14 cellular contexts compared by ENCODE assay signal in the genomic region with DNA sequence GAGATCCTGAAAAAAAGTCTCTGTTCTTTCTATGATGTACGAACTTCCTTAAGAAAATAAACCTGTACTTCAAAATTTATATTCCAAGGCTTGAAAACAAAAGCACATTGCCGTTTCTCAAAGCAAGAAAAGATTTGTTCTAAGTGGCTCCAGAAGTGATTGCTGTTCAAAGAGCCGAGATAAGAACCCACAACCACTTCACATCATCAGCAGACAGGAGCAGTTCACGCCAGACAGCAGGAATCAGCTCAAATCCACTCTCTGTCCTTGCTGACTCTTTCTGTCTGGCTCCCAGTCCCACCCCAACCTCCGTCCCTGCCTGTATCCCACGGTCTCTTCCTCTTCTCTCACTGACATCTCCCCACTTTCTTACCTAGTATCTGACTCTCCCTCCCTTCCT.
DNase-seq lines count a peak whose midpoint lies in the region; ATAC-seq and TF ChIP-seq lines count a peak whose summit lies in the region.
"Had no signal": no experiment of that assay in that cellular context is flagged by ENCODE, and none has a peak within 500 bp of the region (broad histone marks: within the 10 kb centered on the region; RNA-seq: fewer than 3 reads in every experiment).

No MANE protein-coding gene starts in this region.

- H3K4me1 ChIP-seq in H9 (ENCODE audit: insufficient read depth, low read length) (no peaks in the 10 kb centered on the region), SJSA1 (replicated peaks) (peaks cover 7% of the 10 kb centered on the region; the same call in 1 of the 2 replicates), osteoblast (ENCODE audit: insufficient read depth, low read length) (peaks cover 8% of the 10 kb centered on the region)
- H3K4me1 ChIP-seq: BLaER1, HAP-1 had no signal

- H4K20me1 ChIP-seq in H9 (ENCODE audit: control insufficient read depth, insufficient read depth, insufficient read length) (no peaks in the 10 kb centered on the region), osteoblast (ENCODE audit: insufficient read depth, low read length) (no peaks in the 10 kb centered on the region)
- H4K20me1 ChIP-seq: BLaER1 had no signal

- H3K4me3 ChIP-seq in SJSA1 (no peak overlapping the region), osteoblast (ENCODE audit: insufficient read depth, low read length) (no peak overlapping the region)
- H3K4me3 ChIP-seq: BLaER1, HAP-1 had no signal

- no peaks in the 10 kb centered on the region for H3K79me1 ChIP-seq in H9 (ENCODE audit: insufficient read depth, low read depth, low read length, poor library complexity, severe bottlenecking)

- H3K14ac ChIP-seq in H9 (ENCODE audit: insufficient read depth, low read length) = no peak overlapping the region

- H3K9ac ChIP-seq in H9 (ENCODE audit: extremely low read depth, insufficient read length, low read length) = no peak overlapping the region
- H3K9ac ChIP-seq: BLaER1 had no signal

- TF ChIP-seq POLR2A in erythroblast (IDR thresholded peaks at IDR 0.05; ENCODE audit: low read length) = no peak

- ATAC-seq in left ventricle myocardium superior (peak; percentile 55), GM21423 (IDR thresholded peaks at IDR 0.05; ENCODE audit: unreplicated experiment) (no peak)

- H4K91ac ChIP-seq in H9 (ENCODE audit: insufficient read length, low read depth, low read length) = no peak overlapping the region

- peaks cover 6 to 8% of the 10 kb centered on the region in 2 experiments; a peak in 3 of 5 replicates for H3K9me3 Mint-ChIP-seq in H9

- no peak overlapping the region for H2BK20ac ChIP-seq in H9 (ENCODE audit: low read depth, low read length, poor library complexity, severe bottlenecking)

- no peak overlapping the region for H2BK15ac ChIP-seq in H9 (ENCODE audit: low read depth, low read length)

- H3K36me3 Mint-ChIP-seq in H9 (ENCODE audit: insufficient read depth in 1 of 3, low read depth in 3 of 3) = no peaks in the 10 kb centered on the region
- H3K36me3 Mint-ChIP-seq: IgD-negative memory B cell had no signal

- H2AFZ ChIP-seq in H9 (ENCODE audit: low read length) = peak overlapping the region; percentile 33
- H2AFZ ChIP-seq in osteoblast (ENCODE audit: low read length) = peak overlapping the region; percentile 15

- no peak overlapping the region for H3T11ph ChIP-seq in H9 (ENCODE audit: low read length)

- H3K9me3 ChIP-seq in H9 (ENCODE audit: control insufficient read depth, low read depth, low read length) = no peaks in the 10 kb centered on the region
- H3K9me3 ChIP-seq in SJSA1 (replicated peaks) = no peaks in the 10 kb centered on the region
- no peaks in the 10 kb centered on the region for H3K9me3 ChIP-seq in osteoblast (ENCODE audit: low read depth, low read length)
- H3K9me3 ChIP-seq: HAP-1 had no signal

- no peak overlapping the region for H4K5ac ChIP-seq in H9 (ENCODE audit: insufficient read length, low read depth, low read length)

- H3K18ac ChIP-seq in H9 (ENCODE audit: insufficient read length, low read depth, low read length) = no peak overlapping the region

- H3K4ac ChIP-seq in H9 (ENCODE audit: low read depth, low read length) = no peak overlapping the region

- peak overlapping the region in 1 of 3 experiments; percentile 27; a peak in 2 of 7 replicates for H3K27ac Mint-ChIP-seq in H9
- H3K27ac Mint-ChIP-seq: IgD-negative memory B cell had no signal

- no peaks in the 10 kb centered on the region for H3K27me3 Mint-ChIP-seq in H9 (ENCODE audit: low read depth)

- no peaks in the 10 kb centered on the region; the same call in 1 of the 2 replicates for H3K27me3 ChIP-seq in H9 (ENCODE audit: insufficient read depth, low read length)
- no peaks in the 10 kb centered on the region for H3K27me3 ChIP-seq in SJSA1 (replicated peaks)
- no peaks in the 10 kb centered on the region for H3K27me3 ChIP-seq in osteoblast (ENCODE audit: insufficient read depth, low read length)
- H3K27me3 ChIP-seq: BLaER1 had no signal

- intact Hi-C loops in left ventricle myocardium superior (cut with micrococcal nuclease) = no loop called here

- H3K79me2 ChIP-seq in H9 (ENCODE audit: insufficient read depth, low read length) = no peaks in the 10 kb centered on the region
- no peaks in the 10 kb centered on the region for H3K79me2 ChIP-seq in osteoblast (ENCODE audit: insufficient read depth, low read length)

- H3K4me2 ChIP-seq in H9 (ENCODE audit: insufficient read depth, insufficient read length, low read length) (no peak overlapping the region), osteoblast (ENCODE audit: insufficient read depth, low read length) (no peak overlapping the region)
- H3K4me2 ChIP-seq: BLaER1 had no signal

- WGBS in H9 (ENCODE audit: extremely low coverage, insufficient read length, low lambda C conversion rate) = no CpG with 5 or more reads among the region's 6 CpGs

- H3K4me1 Mint-ChIP-seq in H9 = no peaks in the 10 kb centered on the region
- H3K4me1 Mint-ChIP-seq: IgD-negative memory B cell had no signal

- no peak overlapping the region for H4K8ac ChIP-seq in H9 (replicated peaks; ENCODE audit: insufficient read length, low read depth, low read length)

- no peak overlapping the region for H2BK120ac ChIP-seq in H9 (ENCODE audit: low read depth, low read length, poor library complexity, severe bottlenecking)

- no peak overlapping the region for H3K27ac ChIP-seq in H9 (ENCODE audit: insufficient read length, low read depth, low read length)
- H3K27ac ChIP-seq in SJSA1 = 0 out of 2 replicates have a peak overlapping the region, but pooled peaks have one; percentile 12
- no peak overlapping the region for H3K27ac ChIP-seq in osteoblast (ENCODE audit: low read depth, low read length)
- H3K27ac ChIP-seq: BLaER1 had no signal

- H3K36me3 ChIP-seq in SJSA1 (no peaks in the 10 kb centered on the region), osteoblast (ENCODE audit: insufficient read depth, low read length) (no peaks in the 10 kb centered on the region)
- H3K36me3 ChIP-seq: BLaER1, HAP-1 had no signal

- no peak overlapping the region for H3K56ac ChIP-seq in H9 (ENCODE audit: insufficient read length, low read depth, low read length)

- TF ChIP-seq CTCF in H9 (conservative IDR thresholded peaks at IDR 0.05) (no peak), osteoblast (IDR thresholded peaks at IDR 0.05; ENCODE audit: extremely low read depth, low read depth, low read length) (no peak)

- no peak overlapping the region for H3K4me3 Mint-ChIP-seq in H9
- H3K4me3 Mint-ChIP-seq: IgD-negative memory B cell had no signal

- H2BK12ac ChIP-seq in H9 (ENCODE audit: insufficient read length, low read depth, low read length) = no peak overlapping the region

- no peak overlapping the region for H3K23ac ChIP-seq in H9 (ENCODE audit: insufficient read length, low read depth, low read length)

- H2AK5ac ChIP-seq in H9 (ENCODE audit: insufficient read length, low read length) = no peak overlapping the region

- H2BK5ac ChIP-seq in H9 (ENCODE audit: insufficient read length, low read length) = no peak overlapping the region

- H3K23me2 ChIP-seq in H9 (ENCODE audit: insufficient read length, low read depth, low read length, poor library complexity, severe bottlenecking) = no peaks in the 10 kb centered on the region

- DNase-seq in H9 (no peak), SJSA1 (ENCODE audit: low read depth in 1 of 2, low spot score in 2 of 2) (peak in 1 of 2 experiments; percentile 21), left ventricle myocardium superior (no peak), osteoblast (ENCODE audit: insufficient read length, low spot score, missing footprints) (no peak), erythroblast (lab: John Stamatoyannopoulos, UW) (no peak), AG08396 (ENCODE audit: low spot score) (no peak)
- DNase-seq: NCI-H1417, NCI-H1930, NCI-H2171 treated with DMSO at 0.1 percent for 48 hours, NCI-H510A had no signal
